In the genomic region with DNA sequence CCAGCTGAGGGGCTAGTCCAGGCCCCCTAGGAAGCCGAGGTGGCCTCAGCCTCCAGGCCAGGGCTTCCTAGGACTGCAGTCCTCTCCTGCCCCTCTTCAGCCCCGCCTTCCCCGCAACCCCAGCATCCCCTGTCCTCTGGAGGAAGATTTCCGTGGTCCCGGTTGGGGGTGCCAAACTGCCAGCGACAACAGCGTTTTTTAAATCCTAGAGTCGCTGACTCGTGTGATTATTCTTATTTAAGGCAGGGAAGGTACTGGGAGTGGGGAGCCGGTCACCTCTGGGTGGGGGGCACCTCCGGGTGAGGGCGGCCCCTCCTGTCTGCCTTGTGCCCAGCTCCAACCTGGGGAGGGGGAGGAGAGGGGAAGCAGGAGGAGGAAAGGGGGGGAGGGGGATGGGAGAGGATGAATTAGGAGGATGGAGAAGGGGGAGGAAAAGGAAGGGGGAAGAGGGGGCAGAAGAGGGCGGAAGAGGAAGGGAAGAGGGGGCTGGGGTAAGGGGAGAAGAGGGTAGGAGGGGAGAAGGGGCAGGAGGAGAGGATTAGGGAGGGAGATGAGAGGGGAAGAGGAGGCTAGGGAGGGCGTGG, we compare ENCODE assay signal across 10 cellular contexts.
DNase-seq lines count a peak whose midpoint lies in the region; ATAC-seq and TF ChIP-seq lines count a peak whose summit lies in the region.
"Had no signal": no experiment of that assay in that cellular context is flagged by ENCODE, and none has a peak within 500 bp of the region (broad histone marks: within the 10 kb centered on the region; RNA-seq: fewer than 3 reads in every experiment).

No MANE protein-coding gene starts in this region.

- H3K36me3 ChIP-seq in BE2C (no peaks in the 10 kb centered on the region), esophagus (ENCODE audit: control insufficient read depth in 2 of 2, insufficient read depth in 2 of 2, low read length in 1 of 2) (no peaks in the 10 kb centered on the region), neural progenitor cell (no peaks in the 10 kb centered on the region)
- H3K36me3 ChIP-seq in naive thymus-derived CD4-positive, alpha-beta T cell (ENCODE audit: control insufficient read depth in 2 of 3, insufficient read depth in 3 of 3, low read length in 3 of 3) = no peaks in the 10 kb centered on the region

- peaks cover 6% of the 10 kb centered on the region for H3K4me1 ChIP-seq in BE2C
- peaks cover 6 to 8% of the 10 kb centered on the region in 2 donors for H3K4me1 ChIP-seq in esophagus (ENCODE audit: control insufficient read depth in 2 of 2, insufficient read depth in 2 of 2, low read length in 1 of 2)
- H3K4me1 ChIP-seq in neural progenitor cell = peaks cover 14% of the 10 kb centered on the region
- peaks cover 0 to 2% of the 10 kb centered on the region in 2 donors for H3K4me1 ChIP-seq in naive thymus-derived CD4-positive, alpha-beta T cell (ENCODE audit: control insufficient read depth in 2 of 2, insufficient read depth in 2 of 2, low read length in 2 of 2)

- H3K27me3 ChIP-seq in BE2C (no peaks in the 10 kb centered on the region), esophagus (ENCODE audit: control insufficient read depth in 1 of 2, insufficient read depth in 2 of 2, low read length in 2 of 2) (no peaks in the 10 kb centered on the region), neural progenitor cell (no peaks in the 10 kb centered on the region)
- peaks cover 0 to 4% of the 10 kb centered on the region in 2 donors for H3K27me3 ChIP-seq in naive thymus-derived CD4-positive, alpha-beta T cell (ENCODE audit: control insufficient read depth in 2 of 2, insufficient read depth in 2 of 2, low read length in 2 of 2)

- H3K36me3 Mint-ChIP-seq in neural progenitor cell = peaks cover 4% of the 10 kb centered on the region
- no peaks in the 10 kb centered on the region for H3K36me3 Mint-ChIP-seq in Calu3 (ENCODE audit: insufficient read depth, unreplicated experiment)
- H3K36me3 Mint-ChIP-seq in naive thymus-derived CD4-positive, alpha-beta T cell = peaks cover 0 to 7% (median 4%) of the 10 kb centered on the region in 5 donors

- H3K9me3 Mint-ChIP-seq in neural progenitor cell = peaks cover 4% of the 10 kb centered on the region
- no peaks in the 10 kb centered on the region for H3K9me3 Mint-ChIP-seq in Calu3 (ENCODE audit: low read depth, unreplicated experiment)
- peaks cover 0 to 14% (median 7%) of the 10 kb centered on the region in 11 donors for H3K9me3 Mint-ChIP-seq in naive thymus-derived CD4-positive, alpha-beta T cell

- no peaks in the 10 kb centered on the region for H4K20me1 ChIP-seq in neural progenitor cell (ENCODE audit: low read depth)

- DNase-seq in BE2C (peak; percentile 68), NCI-H82 treated with DMSO at 0.1 percent for 48 hours (lab: John Stamatoyannopoulos, UW; ENCODE audit: unreplicated experiment) (peak; percentile 58), neural progenitor cell (ENCODE audit: low spot score) (peak; percentile 89), NCI-H1092 (lab: John Stamatoyannopoulos, UW) (no peak), Calu3 (no peak), NCI-H146 (lab: John Stamatoyannopoulos, UW) (no peak)
- no peak for DNase-seq in naive thymus-derived CD4-positive, alpha-beta T cell
- DNase-seq: activated CD8-positive, alpha-beta T cell treated with anti-CD3 and anti-CD28 coated beads, Interleukin-2, amount 10 ng/mL, durations not matched to agents 7 days and 5 days; NCI-H446 treated with DMSO at 0.1 percent for 48 hours had no signal

- H3K9me3 ChIP-seq in BE2C (no peaks in the 10 kb centered on the region; the same call in 1 of the 2 replicates), esophagus (ENCODE audit: control insufficient read depth in 2 of 2, insufficient read depth in 1 of 2, low read depth in 1 of 2, low read length in 1 of 2) (peaks cover 0 to 8% of the 10 kb centered on the region in 2 donors), neural progenitor cell (ENCODE audit: low read depth) (no peaks in the 10 kb centered on the region)
- no peaks in the 10 kb centered on the region for H3K9me3 ChIP-seq in naive thymus-derived CD4-positive, alpha-beta T cell (ENCODE audit: control insufficient read depth in 2 of 3, low read length in 3 of 3)

- peak overlapping the region; percentile 84 for H3K4me3 Mint-ChIP-seq in neural progenitor cell
- no peak overlapping the region for H3K4me3 Mint-ChIP-seq in Calu3 (ENCODE audit: low read depth, unreplicated experiment)
- peak overlapping the region in 1 of 10 donors; percentile 80 for H3K4me3 Mint-ChIP-seq in naive thymus-derived CD4-positive, alpha-beta T cell

- H3K9ac ChIP-seq in neural progenitor cell = no peak overlapping the region

- peak overlapping the region; percentile 79 for H3K4me2 ChIP-seq in neural progenitor cell

- no peak overlapping the region; the same call in 1 of the 2 replicates for H3K4me3 ChIP-seq in BE2C (ENCODE audit: low read depth, low read length)
- H3K4me3 ChIP-seq in esophagus (ENCODE audit: low read depth in 1 of 2, low read length in 2 of 2) = no peak overlapping the region
- peak overlapping the region; percentile 50 for H3K4me3 ChIP-seq in neural progenitor cell
- H3K4me3 ChIP-seq in naive thymus-derived CD4-positive, alpha-beta T cell (ENCODE audit: low read length) = no peak overlapping the region

- H3K4me1 Mint-ChIP-seq in neural progenitor cell (peaks cover 47% of the 10 kb centered on the region), Calu3 (ENCODE audit: low read depth, unreplicated experiment) (no peaks in the 10 kb centered on the region)
- H3K4me1 Mint-ChIP-seq in naive thymus-derived CD4-positive, alpha-beta T cell = peaks cover 0 to 15% (median 8%) of the 10 kb centered on the region in 7 donors

- intact Hi-C loops in Calu3 (cut with micrococcal nuclease; ENCODE audit: unreplicated experiment) = no loop called here
- intact Hi-C loops in naive thymus-derived CD4-positive, alpha-beta T cell (cut with micrococcal nuclease) = no loop called here

- WGBS in esophagus, 2 donors = 34 to 44% methylated on average over 14 of the region's 14 CpGs

- no peak overlapping the region for H2AFZ ChIP-seq in neural progenitor cell (replicated peaks)

- POLR2A ChIA-PET in naive thymus-derived CD4-positive, alpha-beta T cell (lab: Charles Lee) = no interaction called here

- ATAC-seq in naive thymus-derived CD4-positive, alpha-beta T cell = no peak
- ATAC-seq: activated CD8-positive, alpha-beta T cell treated with anti-CD3 and anti-CD28 coated beads, Interleukin-2, amount 10 ng/mL, durations not matched to agents 7 days and 5 days had no signal

- no TSS peak for BruUV-seq in Calu3 (replicated peaks; lab: Mats Ljungman, UMichigan)

- peaks cover 37% of the 10 kb centered on the region for H3F3A ChIP-seq in neural progenitor cell (ENCODE audit: low read depth)

- H3K79me2 ChIP-seq in neural progenitor cell (ENCODE audit: low read depth) = no peaks in the 10 kb centered on the region

- H3K27ac Mint-ChIP-seq in neural progenitor cell = no peak overlapping the region
- no peak overlapping the region for H3K27ac Mint-ChIP-seq in Calu3 (ENCODE audit: unreplicated experiment)
- H3K27ac Mint-ChIP-seq in naive thymus-derived CD4-positive, alpha-beta T cell = no peak overlapping the region
- H3K27ac Mint-ChIP-seq: activated CD8-positive, alpha-beta T cell treated with anti-CD3 and anti-CD28 coated beads, Interleukin-2, amount 10 ng/mL, durations not matched to agents 7 days and 5 days had no signal

- CTCF ChIA-PET in Calu3 (lab: Charles Lee) = no interaction called here
- CTCF ChIA-PET in naive thymus-derived CD4-positive, alpha-beta T cell (lab: Charles Lee) = no interaction called here

- H3K27ac ChIP-seq in esophagus (ENCODE audit: low read depth in 2 of 2, low read length in 1 of 2) (peak overlapping the region; percentile 42 to 66), neural progenitor cell (peak overlapping the region; percentile 19)
- H3K27ac ChIP-seq in naive thymus-derived CD4-positive, alpha-beta T cell (ENCODE audit: low read depth, low read length) = no peak overlapping the region

- H3K27me3 Mint-ChIP-seq in neural progenitor cell (ENCODE audit: insufficient read depth, low read depth) = peaks cover 16% of the 10 kb centered on the region
- no peaks in the 10 kb centered on the region for H3K27me3 Mint-ChIP-seq in Calu3 (ENCODE audit: unreplicated experiment)
- peaks cover 0 to 18% (median 0%) of the 10 kb centered on the region in 5 donors for H3K27me3 Mint-ChIP-seq in naive thymus-derived CD4-positive, alpha-beta T cell

- TF ChIP-seq CTCF in BE2C (IDR thresholded peaks at IDR 0.05; ENCODE audit: low read depth, low read length) = peak; percentile 20; the same call in 1 of the 2 replicates
- TF ChIP-seq CTCF in neural progenitor cell (IDR thresholded peaks at IDR 0.05) = peak; percentile 26
- no peak for TF ChIP-seq CTCF in Calu3 (IDR thresholded peaks at IDR 0.05; ENCODE audit: unreplicated experiment)

Comparison
In these comparisons a context has a peak if more than half of its experiments do, and no peak if none do; other contexts are left out.
1. DNase-seq: peak in BE2C (single experiment), NCI-H82 treated with DMSO at 0.1 percent for 48 hours (single experiment) and neural progenitor cell (single experiment); none in NCI-H1092 (single experiment), Calu3 (single experiment), naive thymus-derived CD4-positive, alpha-beta T cell (0 of 9) and NCI-H146 (single experiment).